ENCODE assay signal across 3 cellular contexts in genomic region chr4:169200361-169201030, GRCh38.
TF ChIP-seq lines count a peak whose summit lies in the region.

No MANE protein-coding gene starts in this region.

TF ChIP-seq in SK-N-SH, 30 proteins besides CTCF, POLR2A, EP300 and RAD21 (continues in another document):
- TF ChIP-seq REST (IDR thresholded peaks at IDR 0.05; ENCODE audit: low read depth, low read length), result no peak
- no peak for TF ChIP-seq MXI1 (IDR thresholded peaks at IDR 0.05; ENCODE audit: low read depth, low read length)
- TF ChIP-seq EZH2phosphoT487 (IDR thresholded peaks at IDR 0.05; ENCODE audit: borderline replicate concordance, low read depth), result no peak
- TF ChIP-seq NRF1 (IDR thresholded peaks at IDR 0.05; ENCODE audit: low read depth, low read length), result no peak
- no peak for TF ChIP-seq SIN3A (IDR thresholded peaks at IDR 0.05; ENCODE audit: borderline replicate concordance, low read depth, low read length)
- TF ChIP-seq USF1 (IDR thresholded peaks at IDR 0.05; ENCODE audit: borderline replicate concordance, low read depth), result no peak
- no peak for TF ChIP-seq JUND (IDR thresholded peaks at IDR 0.05)
- no peak for TF ChIP-seq MEF2A (IDR thresholded peaks at IDR 0.05; ENCODE audit: borderline replicate concordance, low read depth)
- no peak for TF ChIP-seq POLR2AphosphoS5 (IDR thresholded peaks at IDR 0.05; ENCODE audit: low read depth, low read length)
- TF ChIP-seq RFX5 (IDR thresholded peaks at IDR 0.05; ENCODE audit: low read length), result no peak
- TF ChIP-seq PBX3 (IDR thresholded peaks at IDR 0.05), result no peak
- TF ChIP-seq GATA2 (CRISPR knock-in tag; IDR thresholded peaks at IDR 0.05), result no peak
- TF ChIP-seq SMC3 (IDR thresholded peaks at IDR 0.05; ENCODE audit: low read depth, low read length), result no peak
- no peak for TF ChIP-seq FOXJ3 (CRISPR knock-in tag; IDR thresholded peaks at IDR 0.05)
- no peak for TF ChIP-seq TCF12 (IDR thresholded peaks at IDR 0.05)

TF ChIP-seq in SK-N-SH treated with all-trans-retinoic acid at 6 μM for 48 hours, 23 proteins besides CTCF, POLR2A, EP300 and RAD21 (continued from another document):
- no peak for TF ChIP-seq TSHZ2 (CRISPR knock-in tag; IDR thresholded peaks at IDR 0.05)
- TF ChIP-seq CREB5 (CRISPR knock-in tag; IDR thresholded peaks at IDR 0.05; ENCODE audit: low read depth), result no peak
- TF ChIP-seq ISL1 (CRISPR knock-in tag; IDR thresholded peaks at IDR 0.05), result no peak
- no peak for TF ChIP-seq POU6F1 (CRISPR knock-in tag; IDR thresholded peaks at IDR 0.05; ENCODE audit: borderline replicate concordance, low read depth)
- TF ChIP-seq PPARA (CRISPR knock-in tag; IDR thresholded peaks at IDR 0.05; ENCODE audit: borderline replicate concordance), result no peak
- TF ChIP-seq ZC3H10 (CRISPR knock-in tag; IDR thresholded peaks at IDR 0.05), result no peak
- no peak for TF ChIP-seq CSRNP3 (CRISPR knock-in tag; IDR thresholded peaks at IDR 0.05)
- TF ChIP-seq RARB (CRISPR knock-in tag; IDR thresholded peaks at IDR 0.05), result no peak
- TF ChIP-seq ESRRG (CRISPR knock-in tag; IDR thresholded peaks at IDR 0.05), result no peak

TF ChIP-seq in HepG2, 621 proteins besides CTCF, POLR2A, EP300 and RAD21:
- no peak for TF ChIP-seq AFF4 (CRISPR knock-in tag; IDR thresholded peaks at IDR 0.05)
- no peak for TF ChIP-seq FOXP1 (IDR thresholded peaks at IDR 0.05)
- TF ChIP-seq FOXP1 (CRISPR knock-in tag; IDR thresholded peaks at IDR 0.05), result peak; percentile 50
TF ChIP-seq in HepG2: peak in this region for 1.
